In genomic region chr6:37279366-37280134, GRCh38 we compare ENCODE assay signal across 14 cellular contexts. TPM values are rescaled to one million over a fixed set of nuclear protein-coding genes. Genes with fewer than 3 reads are reported as not detected.
DNase-seq lines count a peak whose midpoint lies in the region; ATAC-seq and TF ChIP-seq lines count a peak whose summit lies in the region.
"Had no signal": no experiment of that assay in that cellular context is flagged by ENCODE, and none has a peak within 500 bp of the region (broad histone marks: within the 10 kb centered on the region; RNA-seq: fewer than 3 reads in every experiment).

No MANE protein-coding gene starts in this region.

- peak overlapping the region; percentile 37 for H3K27ac Mint-ChIP-seq in activated CD8-positive, alpha-beta memory T cell treated with anti-CD3 and anti-CD28 coated beads, Interleukin-2, amount 10 ng/mL, durations not matched to agents 7 days and 5 days
- H3K27ac Mint-ChIP-seq in activated T-helper 17 cell treated with anti-CD3 and anti-CD28 coated beads, Interleukin-2, amount 50 U/mL, for 72 hours: peak overlapping the region; percentile 58
- H3K27ac Mint-ChIP-seq: activated B cell treated with CpG ODN at 0.5 μM for 24 hours; activated naive CD8-positive, alpha-beta T cell had no signal

- no peaks in the 10 kb centered on the region for H3K9me3 Mint-ChIP-seq in activated CD8-positive, alpha-beta memory T cell treated with anti-CD3 and anti-CD28 coated beads, Interleukin-2, amount 10 ng/mL, durations not matched to agents 7 days and 5 days (ENCODE audit: low read depth)
- H3K9me3 Mint-ChIP-seq in activated T-helper 17 cell treated with anti-CD3 and anti-CD28 coated beads, Interleukin-2, amount 50 U/mL, for 72 hours: no peaks in the 10 kb centered on the region
- H3K9me3 Mint-ChIP-seq: activated B cell treated with CpG ODN at 0.5 μM for 24 hours had no signal

- peaks cover 37% of the 10 kb centered on the region for H3K36me3 Mint-ChIP-seq in activated CD8-positive, alpha-beta memory T cell treated with anti-CD3 and anti-CD28 coated beads, Interleukin-2, amount 10 ng/mL, durations not matched to agents 7 days and 5 days
- peaks cover 60% of the 10 kb centered on the region for H3K36me3 Mint-ChIP-seq in activated T-helper 17 cell treated with anti-CD3 and anti-CD28 coated beads, Interleukin-2, amount 50 U/mL, for 72 hours (ENCODE audit: low read depth)

- no peak for TF ChIP-seq POLR2A in upper lobe of left lung (IDR thresholded peaks at IDR 0.05)

- H3K27me3 ChIP-seq in heart right ventricle: no peaks in the 10 kb centered on the region
- H3K27me3 ChIP-seq in upper lobe of left lung: no peaks in the 10 kb centered on the region

- H3K27me3 Mint-ChIP-seq in activated CD8-positive, alpha-beta memory T cell treated with anti-CD3 and anti-CD28 coated beads, Interleukin-2, amount 10 ng/mL, durations not matched to agents 7 days and 5 days: no peaks in the 10 kb centered on the region
- H3K27me3 Mint-ChIP-seq in activated T-helper 17 cell treated with anti-CD3 and anti-CD28 coated beads, Interleukin-2, amount 50 U/mL, for 72 hours: no peaks in the 10 kb centered on the region
- H3K27me3 Mint-ChIP-seq: activated B cell treated with CpG ODN at 0.5 μM for 24 hours; activated naive CD8-positive, alpha-beta T cell had no signal

- TF ChIP-seq CTCF in heart right ventricle (IDR thresholded peaks at IDR 0.05): no peak
- no peak for TF ChIP-seq CTCF in upper lobe of left lung (IDR thresholded peaks at IDR 0.05)

- no peak for DNase-seq in activated CD8-positive, alpha-beta memory T cell treated with anti-CD3 and anti-CD28 coated beads, Interleukin-2, amount 10 ng/mL, durations not matched to agents 7 days and 5 days
- DNase-seq in activated CD8-positive, alpha-beta memory T cell treated with anti-CD3 and anti-CD28 coated beads, Interleukin-2, amount 50 U/mL, for 4 hours: no peak
- DNase-seq in heart right ventricle: no peak
- DNase-seq in upper lobe of left lung: peak in 1 of 2 donors; percentile 44
- DNase-seq in NCI-H2171 treated with DMSO at 0.1 percent for 48 hours (lab: John Stamatoyannopoulos, UW): no peak
- no peak for DNase-seq in activated T-cell treated with anti-CD3 and anti-CD28 coated beads for 4 hours
- DNase-seq: activated B cell treated with CpG ODN at 0.5 μM for 24 hours, erythroblast, NCI-H1048 had no signal

- peak overlapping the region in 9 of 10 donors; percentile 3 to 64 (median 48) for H3K27ac ChIP-seq in heart right ventricle
- H3K27ac ChIP-seq in upper lobe of left lung: peak overlapping the region in 3 of 4 donors; percentile 32 to 54 (median 44)
- H3K27ac ChIP-seq: skin epidermis had no signal

- peaks cover 0 to 52% (median 6%) of the 10 kb centered on the region in 9 donors for H3K36me3 ChIP-seq in heart right ventricle
- H3K36me3 ChIP-seq in upper lobe of left lung: peaks cover 7 to 46% (median 35%) of the 10 kb centered on the region in 4 donors

- H3K4me1 ChIP-seq in heart right ventricle (peaks cover 3 to 52% (median 43%) of the 10 kb centered on the region in 9 donors), upper lobe of left lung (peaks cover 6 to 17% (median 10%) of the 10 kb centered on the region in 4 donors)

- peaks cover 48% of the 10 kb centered on the region for H3K4me1 Mint-ChIP-seq in activated CD8-positive, alpha-beta memory T cell treated with anti-CD3 and anti-CD28 coated beads, Interleukin-2, amount 10 ng/mL, durations not matched to agents 7 days and 5 days
- H3K4me1 Mint-ChIP-seq in activated T-helper 17 cell treated with anti-CD3 and anti-CD28 coated beads, Interleukin-2, amount 50 U/mL, for 72 hours: peaks cover 21% of the 10 kb centered on the region

- H3K9me3 ChIP-seq in heart right ventricle (no peaks in the 10 kb centered on the region), upper lobe of left lung (no peaks in the 10 kb centered on the region)

- no peak overlapping the region for H3K4me3 Mint-ChIP-seq in activated CD8-positive, alpha-beta memory T cell treated with anti-CD3 and anti-CD28 coated beads, Interleukin-2, amount 10 ng/mL, durations not matched to agents 7 days and 5 days
- H3K4me3 Mint-ChIP-seq in activated T-helper 17 cell treated with anti-CD3 and anti-CD28 coated beads, Interleukin-2, amount 50 U/mL, for 72 hours: no peak overlapping the region
- H3K4me3 Mint-ChIP-seq: activated B cell treated with CpG ODN at 0.5 μM for 24 hours; activated naive CD8-positive, alpha-beta T cell had no signal

- H3K4me3 ChIP-seq in heart right ventricle (no peak overlapping the region), upper lobe of left lung (no peak overlapping the region)
- H3K4me3 ChIP-seq: lung, skin epidermis had no signal

- no peak for TF ChIP-seq EP300 in upper lobe of left lung (IDR thresholded peaks at IDR 0.05)

- ATAC-seq in activated CD8-positive, alpha-beta memory T cell treated with anti-CD3 and anti-CD28 coated beads, Interleukin-2, amount 10 ng/mL, durations not matched to agents 7 days and 5 days: no peak
- ATAC-seq in activated T-helper 17 cell treated with anti-CD3 and anti-CD28 coated beads, Interleukin-2, amount 50 U/mL, for 72 hours (replicated peaks): no peak
- peak; percentile 11 to 81 (median 46) for ATAC-seq in heart right ventricle
- peak in 1 of 2 donors; percentile 21 for ATAC-seq in upper lobe of left lung (ENCODE audit: low FRiP score in 2 of 2)
- ATAC-seq in GM18517 (IDR thresholded peaks at IDR 0.05; ENCODE audit: unreplicated experiment): no peak

- intact Hi-C loops in heart right ventricle (cut with DNase I): no loop called here

- CTCF ChIA-PET in activated CD8-positive, alpha-beta memory T cell treated with anti-CD3 and anti-CD28 coated beads, Interleukin-2, amount 10 ng/mL, durations not matched to agents 7 days and 5 days (lab: Charles Lee): interaction anchor here (1.0 kb wide), 1 partner anchor 13 kb away, joined by 3 read pairs; no protein-coding TSS in a partner anchor

- 71 to 75% methylated on average over 9 of the region's 9 CpGs for WGBS in heart right ventricle, 2 donors
- 73 to 91% methylated on average over 9 of the region's 9 CpGs for WGBS in upper lobe of left lung, 2 donors

RNA-seq across cellular contexts. Expression of gene TMEM217, which starts 21.6 kb away (rescaled TPM):
- 1 to 10 TPM; 2.7 to 5.7 TPM for total RNA-seq in activated CD8-positive, alpha-beta memory T cell treated with anti-CD3 and anti-CD28 coated beads, Interleukin-2, amount 10 ng/mL, durations not matched to agents 7 days and 5 days
- 1 to 10 TPM; 2.5 to 3.5 TPM for total RNA-seq in activated T-helper 17 cell treated with anti-CD3 and anti-CD28 coated beads, Interleukin-2, amount 50 U/mL, for 72 hours
- 1 to 10 TPM in 1 of 10 donors, under 1 TPM in 7, not detected in 2; 0.20 to 1.1 (median 0.41) TPM for total RNA-seq in heart right ventricle
- polyA plus RNA-seq in heart right ventricle: under 1 TPM; 0.29 to 0.64 TPM
- 1 to 10 TPM in 4 of 6 donors, under 1 TPM in 2; 0.67 to 3.4 (median 1.1) TPM for total RNA-seq in upper lobe of left lung

RNA-seq across cellular contexts. Expression of gene TBC1D22B, which starts 22.0 kb away (rescaled TPM):
- total RNA-seq in activated CD8-positive, alpha-beta memory T cell treated with anti-CD3 and anti-CD28 coated beads, Interleukin-2, amount 10 ng/mL, durations not matched to agents 7 days and 5 days: 10 to 100 TPM; 17.3 to 17.9 TPM
- total RNA-seq in activated T-helper 17 cell treated with anti-CD3 and anti-CD28 coated beads, Interleukin-2, amount 50 U/mL, for 72 hours: 10 to 100 TPM; 11.4 to 12.2 TPM
- total RNA-seq in heart right ventricle (1 to 10 TPM; 5.4 to 8.1 (median 6.6) TPM), upper lobe of left lung (10 to 100 TPM in 5 of 6 donors, 1 to 10 TPM in 1; 10.0 to 17.8 (median 10.9) TPM)
- polyA plus RNA-seq in heart right ventricle: 1 to 10 TPM; 5.0 to 5.8 TPM

Comparison
In these comparisons a context has a peak if more than half of its experiments do, and no peak if none do; other contexts are left out.
1. ATAC-seq: peak in heart right ventricle (8 of 8); none in activated CD8-positive, alpha-beta memory T cell treated with anti-CD3 and anti-CD28 coated beads, Interleukin-2, amount 10 ng/mL, durations not matched to agents 7 days and 5 days (single experiment), activated T-helper 17 cell treated with anti-CD3 and anti-CD28 coated beads, Interleukin-2, amount 50 U/mL, for 72 hours (single experiment) and GM18517 (single experiment).